ENCODE assay signal across 1 cellular context in genomic region chr5:150497274-150497988, GRCh38.
TF ChIP-seq lines count a peak whose summit lies in the region.

No MANE protein-coding gene starts in this region.

TF ChIP-seq in HepG2, 621 proteins besides CTCF, POLR2A, EP300 and RAD21 (continued from another document):
- TF ChIP-seq ZBTB40 (IDR thresholded peaks at IDR 0.05): no peak
- no peak for TF ChIP-seq ZBTB40 (CRISPR knock-in tag; IDR thresholded peaks at IDR 0.05)
- no peak for TF ChIP-seq BRCA1 (CRISPR knock-in tag; IDR thresholded peaks at IDR 0.05)
- TF ChIP-seq ZBTB38 (CRISPR knock-in tag; IDR thresholded peaks at IDR 0.05): 0 out of 2 replicates have a peak, but pooled peaks have one; percentile 29
- TF ChIP-seq ZNF18 (CRISPR knock-in tag; IDR thresholded peaks at IDR 0.05; ENCODE audit: insufficient replicate concordance): no peak
- peak; percentile 44 for TF ChIP-seq AGO2 (optimal IDR thresholded peaks at IDR 0.05; ENCODE audit: low read depth, low read length)
- no peak for TF ChIP-seq ATF1 (CRISPR knock-in tag; IDR thresholded peaks at IDR 0.05)
- no peak for TF ChIP-seq ATF4 (CRISPR knock-in tag; IDR thresholded peaks at IDR 0.05)
TF ChIP-seq in HepG2: peak in this region for 3.
